ENCODE assay signal across 19 cellular contexts in the genomic region with DNA sequence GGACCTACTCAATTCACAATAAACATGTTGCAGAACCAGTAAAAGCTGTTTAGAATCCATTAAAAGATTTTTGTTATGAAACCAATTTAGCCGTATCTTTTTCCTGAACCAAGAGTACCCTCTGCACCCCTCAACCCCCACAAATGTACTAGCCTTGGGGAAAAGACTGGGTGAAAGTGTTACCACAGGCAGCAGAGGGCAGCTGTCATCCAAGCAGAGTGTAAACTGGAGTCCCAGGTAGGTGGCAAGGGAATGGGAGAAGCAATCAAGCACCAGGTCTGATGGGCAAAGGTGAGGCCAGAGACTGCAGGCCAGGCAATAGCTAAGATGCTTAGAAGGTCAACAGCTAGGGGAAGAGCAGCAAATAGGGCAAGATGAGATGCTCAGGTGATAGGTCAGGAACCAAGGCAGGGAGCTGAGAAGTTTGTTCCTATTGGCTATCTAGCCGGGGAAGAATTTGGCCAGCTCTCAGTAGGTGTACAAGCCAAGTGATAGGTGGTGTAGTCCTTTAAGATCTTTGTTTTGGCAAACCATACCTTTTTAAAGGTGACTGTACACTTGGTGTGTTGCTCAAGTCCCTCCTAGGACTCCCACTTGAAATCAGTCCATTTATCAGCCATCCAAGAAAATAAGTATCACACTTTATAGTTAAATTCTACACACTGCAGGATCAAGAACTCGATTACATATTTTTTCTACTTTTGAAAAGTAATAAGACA.
A peak's percentile ranks its signal among the peaks of the same experiment; 100 is the strongest.
DNase-seq lines count a peak whose midpoint lies in the region; ATAC-seq, FAIRE-seq and TF ChIP-seq lines count a peak whose summit lies in the region.
"Had no signal": no experiment of that assay in that cellular context is flagged by ENCODE, and none has a peak within 500 bp of the region (broad histone marks: within the 10 kb centered on the region; RNA-seq: fewer than 3 reads in every experiment).

No MANE protein-coding gene starts in this region.

- H3K79me2 ChIP-seq in MM.1S (ENCODE audit: low read length), result no peaks in the 10 kb centered on the region
- H3K79me2 ChIP-seq in H1 (ENCODE audit: control insufficient read depth in 1 of 2, insufficient read depth in 2 of 2, low read length in 2 of 2), result no peaks in the 10 kb centered on the region
- no peaks in the 10 kb centered on the region for H3K79me2 ChIP-seq in osteoblast (ENCODE audit: insufficient read depth, low read length)

- H2BK15ac ChIP-seq in H1 (ENCODE audit: low read length), result no peak overlapping the region

- H3K18ac ChIP-seq in H1 (ENCODE audit: extremely low read depth, low read length), result no peak overlapping the region

- WGBS in H1 (ENCODE audit: extremely low coverage in 1 of 2, insufficient coverage in 1 of 2, insufficient read length in 1 of 2, insufficient replicate concordance in 2 of 2, low coverage in 1 of 2, low lambda C conversion rate in 2 of 2, missing lambda C conversion rate in 1 of 2), 2 experiments, result 97% methylated on average over 3 of the region's 3 CpGs; no CpG with 5 or more reads in 1 of the 2 experiments
- 83% methylated on average over 3 of the region's 3 CpGs for WGBS in tibial nerve, 2 donors
- WGBS in gastroesophageal sphincter (ENCODE audit: low coverage in 1 of 2), 2 donors, result 96 to 100% methylated on average over 2 to 3 of the region's 3 CpGs

- H3K36me3 ChIP-seq in MM.1S (replicated peaks; ENCODE audit: insufficient read depth, low read length) (no peaks in the 10 kb centered on the region), H1 (ENCODE audit: control insufficient read depth in 2 of 4, insufficient read depth in 4 of 4, low read length in 3 of 4) (no peaks in the 10 kb centered on the region), osteoblast (ENCODE audit: insufficient read depth, low read length) (no peaks in the 10 kb centered on the region), tibial nerve (no peaks in the 10 kb centered on the region), gastroesophageal sphincter (no peaks in the 10 kb centered on the region)
- H3K36me3 ChIP-seq: BLaER1, prostate gland had no signal

- peaks cover 19% of the 10 kb centered on the region for H3F3A ChIP-seq in MM.1S (ENCODE audit: insufficient read depth, low read length)

- H2BK20ac ChIP-seq in H1 (ENCODE audit: low read length), result no peak overlapping the region; the same call in 1 of the 2 replicates

- no peak overlapping the region for H2AK5ac ChIP-seq in H1 (ENCODE audit: low read depth, low read length)

- H3K27ac Mint-ChIP-seq in T-helper 17 cell, result no peak overlapping the region
- H3K27ac Mint-ChIP-seq: activated B cell treated with CpG ODN at 0.5 μM for 24 hours; naive thymus-derived CD4-positive, alpha-beta T cell had no signal

- H3K4me1 Mint-ChIP-seq in T-helper 17 cell, result peaks cover 3% of the 10 kb centered on the region
- H3K4me1 Mint-ChIP-seq: activated B cell treated with CpG ODN at 0.5 μM for 24 hours had no signal

- DNase-seq in GM10266 (ENCODE audit: extremely low spot score) (no peak), MM.1S (no peak), H1 (ENCODE audit: low read depth in 1 of 2, low spot score in 2 of 2) (no peak), osteoblast (ENCODE audit: insufficient read length, low spot score, missing footprints) (no peak), tibial nerve (ENCODE audit: low spot score in 2 of 2) (no peak), T-helper 17 cell (no peak)
- DNase-seq: activated B cell treated with CpG ODN at 0.5 μM for 24 hours; activated CD8-positive, alpha-beta memory T cell treated with anti-CD3 and anti-CD28 coated beads for 24 hours; DMS79; kidney; naive thymus-derived CD4-positive, alpha-beta T cell; NCI-H1436 treated with DMSO at 0.1 percent for 48 hours; NCI-H446 treated with DMSO at 0.1 percent for 48 hours; SW 1271 had no signal

- H2AFZ ChIP-seq in MM.1S (ENCODE audit: low read length) (no peak overlapping the region), H1 (ENCODE audit: low read length) (no peak overlapping the region), osteoblast (ENCODE audit: low read length) (no peak overlapping the region)

- H3K9ac ChIP-seq in MM.1S (ENCODE audit: low read length) (no peak overlapping the region), H1 (replicated peaks in 1 of 4; ENCODE audit: extremely low read depth in 1 of 4, low read depth in 3 of 4, low read length in 3 of 4) (no peak overlapping the region)
- H3K9ac ChIP-seq: BLaER1 had no signal

- no peak overlapping the region for H3K4me3 Mint-ChIP-seq in T-helper 17 cell
- H3K4me3 Mint-ChIP-seq: activated B cell treated with CpG ODN at 0.5 μM for 24 hours; naive thymus-derived CD4-positive, alpha-beta T cell had no signal

- H3K9me3 ChIP-seq in MM.1S (replicated peaks; ENCODE audit: insufficient read depth, low read length), result no peaks in the 10 kb centered on the region
- no peaks in the 10 kb centered on the region for H3K9me3 ChIP-seq in H1 (ENCODE audit: insufficient read depth in 2 of 2, low read depth in 1 of 2, low read length in 1 of 2)
- no peaks in the 10 kb centered on the region for H3K9me3 ChIP-seq in osteoblast (ENCODE audit: low read depth, low read length)
- no peaks in the 10 kb centered on the region for H3K9me3 ChIP-seq in tibial nerve
- H3K9me3 ChIP-seq in T-helper 17 cell (ENCODE audit: control insufficient read depth, low read length, poor library complexity, severe bottlenecking), result no peaks in the 10 kb centered on the region
- H3K9me3 ChIP-seq in gastroesophageal sphincter, result no peaks in the 10 kb centered on the region
- H3K9me3 ChIP-seq: BLaER1, prostate gland had no signal

- no peak overlapping the region for H3K4me2 ChIP-seq in MM.1S (ENCODE audit: low read depth, low read length)
- no peak overlapping the region for H3K4me2 ChIP-seq in H1 (ENCODE audit: insufficient read depth in 1 of 2, low read depth in 2 of 2, low read length in 2 of 2)
- H3K4me2 ChIP-seq in osteoblast (ENCODE audit: insufficient read depth, low read length), result no peak overlapping the region
- H3K4me2 ChIP-seq: BLaER1 had no signal

- H2BK120ac ChIP-seq in H1 (replicated peaks; ENCODE audit: low read depth, low read length), result no peak overlapping the region

- H3K79me1 ChIP-seq in H1 (ENCODE audit: low read depth, low read length), result no peaks in the 10 kb centered on the region

- no peaks in the 10 kb centered on the region for H3K36me3 Mint-ChIP-seq in T-helper 17 cell (ENCODE audit: low read depth)
- H3K36me3 Mint-ChIP-seq: naive thymus-derived CD4-positive, alpha-beta T cell had no signal

- H4K20me1 ChIP-seq in MM.1S (ENCODE audit: insufficient read depth, low read length) (no peaks in the 10 kb centered on the region), H1 (replicated peaks in 1 of 2; ENCODE audit: control insufficient read depth in 1 of 2, insufficient read depth in 2 of 2, low read length in 2 of 2) (no peaks in the 10 kb centered on the region), osteoblast (ENCODE audit: insufficient read depth, low read length) (no peaks in the 10 kb centered on the region)
- H4K20me1 ChIP-seq: BLaER1 had no signal

- H3K27ac ChIP-seq in MM.1S (ENCODE audit: low read length) (no peak overlapping the region), H1 (ENCODE audit: low read depth, low read length) (no peak overlapping the region), osteoblast (ENCODE audit: low read depth, low read length) (no peak overlapping the region), tibial nerve (peak overlapping the region in 1 of 4 donors; percentile 32), gastroesophageal sphincter (no peak overlapping the region)
- H3K27ac ChIP-seq: BLaER1, coronary artery, prostate gland had no signal

- H3K23ac ChIP-seq in H1 (ENCODE audit: insufficient read length), result no peak overlapping the region

- no peak overlapping the region for H4K5ac ChIP-seq in H1 (ENCODE audit: insufficient read length, low read depth, low read length)

- ATAC-seq in T-helper 17 cell (no peak), gastroesophageal sphincter (no peak)
- ATAC-seq: naive thymus-derived CD4-positive, alpha-beta T cell had no signal

- no peak overlapping the region for H3K14ac ChIP-seq in H1 (ENCODE audit: insufficient read length)

- H3K23me2 ChIP-seq in H1 (ENCODE audit: low read depth, low read length), result no peaks in the 10 kb centered on the region

- TF ChIP-seq EP300 in H1 (IDR thresholded peaks at IDR 0.05; ENCODE audit: borderline replicate concordance in 1 of 2, low read depth in 2 of 2, low read length in 2 of 2) (no peak), tibial nerve (IDR thresholded peaks at IDR 0.05) (no peak), gastroesophageal sphincter (IDR thresholded peaks at IDR 0.05) (no peak)

- POLR2A ChIA-PET in H1 (lab: Charles Lee; ENCODE audit: partially characterized antibody), result no interaction called here

- TF ChIP-seq POLR2A in H1 (IDR thresholded peaks at IDR 0.05; ENCODE audit: control extremely low read depth in 1 of 2, low read depth in 2 of 2, low read length in 2 of 2) (no peak), tibial nerve (IDR thresholded peaks at IDR 0.05) (no peak), gastroesophageal sphincter (IDR thresholded peaks at IDR 0.05) (no peak)

- H4K8ac ChIP-seq in H1 (ENCODE audit: extremely low read depth, insufficient read depth, low read length), result no peak overlapping the region

- H2BK5ac ChIP-seq in H1 (ENCODE audit: low read depth, low read length), result no peak overlapping the region

- H2BK12ac ChIP-seq in H1 (ENCODE audit: low read depth, low read length), result no peak overlapping the region; the same call in 1 of the 2 replicates

- H3K4me1 ChIP-seq in MM.1S (ENCODE audit: low read length), result peaks cover 27% of the 10 kb centered on the region
- H3K4me1 ChIP-seq in H1 (replicated peaks in 1 of 4; ENCODE audit: control insufficient read depth in 3 of 4, insufficient read depth in 4 of 4, low read length in 3 of 4), result peaks cover 0 to 8% (median 4%) of the 10 kb centered on the region in 4 experiments; a peak in 5 of 7 replicates
- peaks cover 12% of the 10 kb centered on the region for H3K4me1 ChIP-seq in osteoblast (ENCODE audit: insufficient read depth, low read length)
- peaks cover 0 to 17% (median 8%) of the 10 kb centered on the region in 4 donors for H3K4me1 ChIP-seq in tibial nerve
- H3K4me1 ChIP-seq in gastroesophageal sphincter, result peaks cover 0 to 14% (median 11%) of the 10 kb centered on the region in 3 donors
- H3K4me1 ChIP-seq: BLaER1, prostate gland had no signal

- H3K27me3 ChIP-seq in MM.1S (replicated peaks; ENCODE audit: insufficient read depth, low read length) (no peaks in the 10 kb centered on the region), H1 (replicated peaks in 1 of 4; ENCODE audit: control insufficient read depth in 3 of 4, extremely low read depth in 1 of 4, insufficient read depth in 3 of 4, low read length in 3 of 4) (no peaks in the 10 kb centered on the region), osteoblast (ENCODE audit: insufficient read depth, low read length) (no peaks in the 10 kb centered on the region), tibial nerve (no peaks in the 10 kb centered on the region), gastroesophageal sphincter (no peaks in the 10 kb centered on the region)
- H3K27me3 ChIP-seq: BLaER1 had no signal

- CTCF ChIA-PET in H1 (lab: Charles Lee; ENCODE audit: partially characterized antibody), result interaction anchor here (0.6 to 3.1 kb wide), 14 partner anchors 10 to 211 kb away, joined by 3 to 17 read pairs (median 3); no protein-coding TSS in a partner anchor

- H4K91ac ChIP-seq in H1 (replicated peaks; ENCODE audit: insufficient read length, low read length), result no peak overlapping the region

- peaks cover 12% of the 10 kb centered on the region for H3K27me3 Mint-ChIP-seq in T-helper 17 cell
- H3K27me3 Mint-ChIP-seq: activated B cell treated with CpG ODN at 0.5 μM for 24 hours had no signal

- no peak for FAIRE-seq in H1 (lab: Jason Lieb, UNC)
- FAIRE-seq: kidney, RCC 7860 had no signal

- TF ChIP-seq RAD21 in H1 (IDR thresholded peaks at IDR 0.05 in 1 of 2, conservative IDR thresholded peaks at IDR 0.05 in 1 of 2; ENCODE audit: low read depth in 2 of 2, low read length in 2 of 2), result peak; percentile 50 to 65

- H3K4ac ChIP-seq in H1 (replicated peaks; ENCODE audit: insufficient read length, low read depth, low read length), result no peak overlapping the region

- no peaks in the 10 kb centered on the region for H3K9me2 ChIP-seq in MM.1S (replicated peaks; ENCODE audit: insufficient read depth, low read length)

- no peak overlapping the region for H3K56ac ChIP-seq in H1 (replicated peaks; ENCODE audit: insufficient read length, low read depth, low read length)

- peak; percentile 28 for TF ChIP-seq CTCF in GM10266 (IDR thresholded peaks at IDR 0.05; ENCODE audit: control insufficient read depth, insufficient read depth, low read depth, missing control alignments)
- TF ChIP-seq CTCF in MM.1S (IDR thresholded peaks at IDR 0.05; ENCODE audit: low read length), result peak; percentile 35
- TF ChIP-seq CTCF in H1 (IDR thresholded peaks at IDR 0.05; ENCODE audit: control extremely low read depth in 1 of 3, insufficient read depth in 1 of 3, low read depth in 1 of 3, low read length in 3 of 3), result peak; percentile 25 to 42 (median 35)
- TF ChIP-seq CTCF in osteoblast (IDR thresholded peaks at IDR 0.05; ENCODE audit: extremely low read depth, low read depth, low read length), result peak; percentile 29
- TF ChIP-seq CTCF in tibial nerve (IDR thresholded peaks at IDR 0.05), result no peak
- TF ChIP-seq CTCF in gastroesophageal sphincter (IDR thresholded peaks at IDR 0.05), result no peak

- H3K4me3 ChIP-seq in MM.1S (ENCODE audit: low read length), result no peak overlapping the region
- H3K4me3 ChIP-seq in H1 (ENCODE audit: extremely low read depth in 1 of 4, insufficient read depth in 2 of 4, low read depth in 3 of 4, low read length in 4 of 4), result no peak overlapping the region
- H3K4me3 ChIP-seq in osteoblast (ENCODE audit: insufficient read depth, low read length), result no peak overlapping the region
- no peak overlapping the region for H3K4me3 ChIP-seq in tibial nerve
- no peak overlapping the region for H3K4me3 ChIP-seq in gastroesophageal sphincter
- H3K4me3 ChIP-seq: BLaER1, coronary artery, prostate gland had no signal

Comparison
In these comparisons a context has a peak if more than half of its experiments do, and no peak if none do; other contexts are left out.
1. CTCF ChIP-seq: peak in GM10266 (single experiment), MM.1S (single experiment), H1 (3 of 3) and osteoblast (single experiment); none in tibial nerve (0 of 5) and gastroesophageal sphincter (0 of 4).